22 cellular contexts compared by ENCODE assay signal in the genomic region with DNA sequence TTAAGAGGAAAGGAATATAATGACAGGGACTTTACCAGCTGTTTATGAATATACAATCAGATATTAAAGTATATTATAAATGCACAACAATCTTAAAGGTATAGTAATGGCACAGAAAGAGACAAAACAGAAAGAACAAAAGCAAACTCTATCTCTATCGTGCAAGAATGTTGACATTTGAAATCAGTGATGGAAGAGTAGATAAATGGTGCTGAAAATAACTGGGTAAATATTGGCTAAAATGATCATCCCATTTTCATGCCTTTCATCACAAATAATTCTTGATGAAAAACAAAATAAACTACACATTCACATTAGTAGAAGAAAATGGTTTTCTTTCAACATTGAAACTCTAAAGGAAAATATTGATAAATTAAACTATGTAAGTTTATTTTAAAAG.
DNase-seq lines count a peak whose midpoint lies in the region; ATAC-seq, FAIRE-seq and TF ChIP-seq lines count a peak whose summit lies in the region.
"Had no signal": no experiment of that assay in that cellular context is flagged by ENCODE, and none has a peak within 500 bp of the region (broad histone marks: within the 10 kb centered on the region; RNA-seq: fewer than 3 reads in every experiment).

No MANE protein-coding gene starts in this region.

- TF ChIP-seq CTCF in SK-N-SH (IDR thresholded peaks at IDR 0.05) (no peak), 22Rv1 (IDR thresholded peaks at IDR 0.05) (no peak)

- TF ChIP-seq RAD21 in SK-N-SH (IDR thresholded peaks at IDR 0.05; ENCODE audit: low read length) = no peak

- H3K36me3 ChIP-seq in SK-N-SH (replicated peaks in 1 of 2; ENCODE audit: control insufficient read depth in 1 of 2, insufficient read depth in 2 of 2, low read length in 1 of 2) = no peaks in the 10 kb centered on the region
- H3K36me3 ChIP-seq: BE2C, BLaER1 had no signal

- no peak for TF ChIP-seq POLR2A in H54 (IDR thresholded peaks at IDR 0.05; ENCODE audit: low read depth, low read length)

- POLR2A ChIA-PET in SK-N-SH (lab: Yijun Ruan, JAX) = no interaction called here

- CTCF ChIA-PET in SK-N-SH (lab: Yijun Ruan, JAX) = no interaction called here

- 0% methylated on average over 1 of the region's 1 CpG for WGBS in SK-N-SH (ENCODE audit: low lambda C conversion rate)

- no peaks in the 10 kb centered on the region for H3K27me3 ChIP-seq in SK-N-SH (ENCODE audit: insufficient read depth)
- H3K27me3 ChIP-seq: BE2C, BLaER1 had no signal

- H3K9me3 ChIP-seq in SK-N-SH = no peaks in the 10 kb centered on the region
- H3K9me3 ChIP-seq: BE2C, BLaER1 had no signal

- H2AFZ ChIP-seq in SK-N-SH (ENCODE audit: low read depth) = peak overlapping the region; percentile 31; the same call in 1 of the 2 replicates

- H3K4me3 ChIP-seq in SK-N-SH (ENCODE audit: low read depth in 2 of 2, low read length in 1 of 2) = no peak overlapping the region
- H3K4me3 ChIP-seq: BLaER1 had no signal

- H3K27ac ChIP-seq in SK-N-SH (ENCODE audit: low read depth in 2 of 2, low read length in 1 of 2) (no peak overlapping the region), 22Rv1 (peak overlapping the region; percentile 66)
- H3K27ac ChIP-seq: BLaER1 had no signal

- H3K4me1 ChIP-seq in SK-N-SH (ENCODE audit: control insufficient read depth in 1 of 2, insufficient read depth in 2 of 2, low read depth in 1 of 2, low read length in 1 of 2) = no peaks in the 10 kb centered on the region
- H3K4me1 ChIP-seq: BE2C had no signal

- H3K9me2 ChIP-seq in SK-N-SH = no peaks in the 10 kb centered on the region

- FAIRE-seq in H54 (lab: Jason Lieb, UNC) (peak; percentile 48), islet of Langerhans (lab: Jason Lieb, UNC) (peak; percentile 36)
- FAIRE-seq: A204.1, G401.6, GM12892, GM18507 had no signal

- H4K20me1 ChIP-seq in SK-N-SH (ENCODE audit: insufficient read depth) = no peaks in the 10 kb centered on the region
- H4K20me1 ChIP-seq: BLaER1 had no signal

- DNase-seq in SK-N-SH (no peak), H54 (ENCODE audit: insufficient read length, low spot score) (no peak), medulla oblongata (ENCODE audit: extremely low spot score) (no peak)
- DNase-seq: 8988T; ACHN; BE2C; C1 segment of cervical spinal cord; CD4-positive, alpha-beta memory T cell; CD4-positive, CD25-positive, alpha-beta regulatory T cell; CD8-positive, alpha-beta memory T cell; COR-L47; DMS79 treated with DMSO at 0.1 percent for 48 hours; GF-D8 had no signal

- H3K79me2 ChIP-seq in SK-N-SH (ENCODE audit: insufficient read depth) = no peaks in the 10 kb centered on the region

- no peak overlapping the region for H3K4me2 ChIP-seq in SK-N-SH
- H3K4me2 ChIP-seq: BLaER1 had no signal

- ATAC-seq in SK-N-SH treated with all-trans-retinoic acid at 6 μM for 48 hours = no peak
- ATAC-seq in HG03175 (IDR thresholded peaks at IDR 0.05; ENCODE audit: unreplicated experiment) = no peak

- no peak for TF ChIP-seq EP300 in SK-N-SH (IDR thresholded peaks at IDR 0.05; ENCODE audit: borderline replicate concordance in 1 of 2, low read depth in 1 of 2, low read length in 1 of 2)

- H3F3A ChIP-seq in SK-N-SH (replicated peaks; ENCODE audit: insufficient read depth) = no peaks in the 10 kb centered on the region

- H3K9ac ChIP-seq in SK-N-SH = no peak overlapping the region
- H3K9ac ChIP-seq: BLaER1 had no signal

TF ChIP-seq in SK-N-SH, 30 proteins besides CTCF, POLR2A, EP300 and RAD21:
- TF ChIP-seq ZBTB33 (IDR thresholded peaks at IDR 0.05; ENCODE audit: borderline replicate concordance, low read depth) (no peak), TEAD4 (IDR thresholded peaks at IDR 0.05; ENCODE audit: borderline replicate concordance, insufficient read depth) (no peak), ELF1 (IDR thresholded peaks at IDR 0.05) (no peak)
- TF ChIP-seq, protein P1, sequence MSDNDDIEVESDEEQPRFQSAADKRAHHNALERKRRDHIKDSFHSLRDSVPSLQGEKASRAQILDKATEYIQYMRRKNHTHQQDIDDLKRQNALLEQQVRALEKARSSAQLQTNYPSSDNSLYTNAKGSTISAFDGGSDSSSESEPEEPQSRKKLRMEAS (IDR thresholded peaks at IDR 0.05; ENCODE audit: low read depth) = no peak

TF ChIP-seq in SK-N-SH treated with all-trans-retinoic acid at 6 μM for 48 hours, 23 proteins besides CTCF, POLR2A, EP300 and RAD21:
- TF ChIP-seq OSR1 (CRISPR knock-in tag; IDR thresholded peaks at IDR 0.05) (no peak), ZNF70 (CRISPR knock-in tag; IDR thresholded peaks at IDR 0.05) (no peak), ESRRG (CRISPR knock-in tag; IDR thresholded peaks at IDR 0.05) (no peak), GLIS3 (CRISPR knock-in tag; IDR thresholded peaks at IDR 0.05) (no peak), ISL1 (CRISPR knock-in tag; IDR thresholded peaks at IDR 0.05) (no peak), CSDC2 (CRISPR knock-in tag; IDR thresholded peaks at IDR 0.05) (no peak), CREB5 (CRISPR knock-in tag; IDR thresholded peaks at IDR 0.05; ENCODE audit: low read depth) (no peak), ZFP3 (CRISPR knock-in tag; IDR thresholded peaks at IDR 0.05) (no peak), PPARA (CRISPR knock-in tag; IDR thresholded peaks at IDR 0.05; ENCODE audit: borderline replicate concordance) (no peak), ZNF8 (CRISPR knock-in tag; IDR thresholded peaks at IDR 0.05) (no peak), BACH2 (CRISPR knock-in tag; IDR thresholded peaks at IDR 0.05; ENCODE audit: borderline replicate concordance) (no peak), ZFP30 (CRISPR knock-in tag; IDR thresholded peaks at IDR 0.05) (no peak), RARB (CRISPR knock-in tag; IDR thresholded peaks at IDR 0.05) (no peak), POU6F1 (CRISPR knock-in tag; IDR thresholded peaks at IDR 0.05; ENCODE audit: borderline replicate concordance, low read depth) (no peak)
- TF ChIP-seq, protein P2, sequence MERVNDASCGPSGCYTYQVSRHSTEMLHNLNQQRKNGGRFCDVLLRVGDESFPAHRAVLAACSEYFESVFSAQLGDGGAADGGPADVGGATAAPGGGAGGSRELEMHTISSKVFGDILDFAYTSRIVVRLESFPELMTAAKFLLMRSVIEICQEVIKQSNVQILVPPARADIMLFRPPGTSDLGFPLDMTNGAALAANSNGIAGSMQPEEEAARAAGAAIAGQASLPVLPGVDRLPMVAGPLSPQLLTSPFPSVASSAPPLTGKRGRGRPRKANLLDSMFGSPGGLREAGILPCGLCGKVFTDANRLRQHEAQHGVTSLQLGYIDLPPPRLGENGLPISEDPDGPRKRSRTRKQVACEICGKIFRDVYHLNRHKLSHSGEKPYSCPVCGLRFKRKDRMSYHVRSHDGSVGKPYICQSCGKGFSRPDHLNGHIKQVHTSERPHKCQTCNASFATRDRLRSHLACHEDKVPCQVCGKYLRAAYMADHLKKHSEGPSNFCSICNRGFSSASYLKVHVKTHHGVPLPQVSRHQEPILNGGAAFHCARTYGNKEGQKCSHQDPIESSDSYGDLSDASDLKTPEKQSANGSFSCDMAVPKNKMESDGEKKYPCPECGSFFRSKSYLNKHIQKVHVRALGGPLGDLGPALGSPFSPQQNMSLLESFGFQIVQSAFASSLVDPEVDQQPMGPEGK (CRISPR knock-in tag; IDR thresholded peaks at IDR 0.05; ENCODE audit: borderline replicate concordance) = no peak
- TF ChIP-seq, protein P3, sequence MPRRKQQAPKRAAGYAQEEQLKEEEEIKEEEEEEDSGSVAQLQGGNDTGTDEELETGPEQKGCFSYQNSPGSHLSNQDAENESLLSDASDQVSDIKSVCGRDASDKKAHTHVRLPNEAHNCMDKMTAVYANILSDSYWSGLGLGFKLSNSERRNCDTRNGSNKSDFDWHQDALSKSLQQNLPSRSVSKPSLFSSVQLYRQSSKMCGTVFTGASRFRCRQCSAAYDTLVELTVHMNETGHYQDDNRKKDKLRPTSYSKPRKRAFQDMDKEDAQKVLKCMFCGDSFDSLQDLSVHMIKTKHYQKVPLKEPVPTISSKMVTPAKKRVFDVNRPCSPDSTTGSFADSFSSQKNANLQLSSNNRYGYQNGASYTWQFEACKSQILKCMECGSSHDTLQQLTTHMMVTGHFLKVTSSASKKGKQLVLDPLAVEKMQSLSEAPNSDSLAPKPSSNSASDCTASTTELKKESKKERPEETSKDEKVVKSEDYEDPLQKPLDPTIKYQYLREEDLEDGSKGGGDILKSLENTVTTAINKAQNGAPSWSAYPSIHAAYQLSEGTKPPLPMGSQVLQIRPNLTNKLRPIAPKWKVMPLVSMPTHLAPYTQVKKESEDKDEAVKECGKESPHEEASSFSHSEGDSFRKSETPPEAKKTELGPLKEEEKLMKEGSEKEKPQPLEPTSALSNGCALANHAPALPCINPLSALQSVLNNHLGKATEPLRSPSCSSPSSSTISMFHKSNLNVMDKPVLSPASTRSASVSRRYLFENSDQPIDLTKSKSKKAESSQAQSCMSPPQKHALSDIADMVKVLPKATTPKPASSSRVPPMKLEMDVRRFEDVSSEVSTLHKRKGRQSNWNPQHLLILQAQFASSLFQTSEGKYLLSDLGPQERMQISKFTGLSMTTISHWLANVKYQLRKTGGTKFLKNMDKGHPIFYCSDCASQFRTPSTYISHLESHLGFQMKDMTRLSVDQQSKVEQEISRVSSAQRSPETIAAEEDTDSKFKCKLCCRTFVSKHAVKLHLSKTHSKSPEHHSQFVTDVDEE (CRISPR knock-in tag; IDR thresholded peaks at IDR 0.05) = no peak
